In genomic region chr7:29563590-29564454, GRCh38 we compare ENCODE assay signal across 8 cellular contexts. TPM values are rescaled to one million over a fixed set of nuclear protein-coding genes. Genes with fewer than 3 reads are reported as not detected.
A peak's percentile ranks its signal among the peaks of the same experiment; 100 is the strongest.
DNase-seq lines count a peak whose midpoint lies in the region; ATAC-seq and TF ChIP-seq lines count a peak whose summit lies in the region.
"Had no signal": no experiment of that assay in that cellular context is flagged by ENCODE, and none has a peak within 500 bp of the region (broad histone marks: within the 10 kb centered on the region; RNA-seq: fewer than 3 reads in every experiment).

Gene PRR15 (plus strand): TSS chr7:29563835. CDS start chr7:29566330, 2,495 bp downstream.

- H3K27me3 Mint-ChIP-seq in immature natural killer cell (ENCODE audit: low read depth in 3 of 3) = peaks cover 12 to 26% (median 23%) of the 10 kb centered on the region in 3 donors

- no peak for TF ChIP-seq CTCF in brain microvascular endothelial cell (IDR thresholded peaks at IDR 0.05; ENCODE audit: low read depth, low read length, missing control alignments)

- peak within 1 kb of the TSS; percentile 21 to 77 (median 69) for H3K4me3 Mint-ChIP-seq in immature natural killer cell

- peak within 1 kb of the TSS; percentile 61 for H3K4me3 ChIP-seq in brain microvascular endothelial cell (ENCODE audit: low read depth, low read length)
- H3K4me3 ChIP-seq in skeletal muscle tissue (ENCODE audit: low read length in 3 of 3) = peak within 1 kb of the TSS; percentile 70 to 83 (median 77)

- no peaks in the 10 kb centered on the region for H3K9me3 ChIP-seq in skeletal muscle tissue (ENCODE audit: control insufficient read depth in 3 of 3, low read length in 3 of 3)

- in situ Hi-C loops in G401 (cut with HindIII; ENCODE audit: low sequenced_read_pairs) (no loop called here), brain microvascular endothelial cell (cut with HindIII; ENCODE audit: low pct_ligation_motif_present, low sequenced_read_pairs) (no loop called here)

- DNase-seq in G401 (ENCODE audit: low spot score) (peak; percentile 37), NCI-H2107 treated with DMSO at 0.1 percent for 48 hours (lab: John Stamatoyannopoulos, UW; ENCODE audit: unreplicated experiment) (peak; percentile 86), brain microvascular endothelial cell (peak; percentile 30), immature natural killer cell (no peak), NOMO-1 (lab: John Stamatoyannopoulos, UW; ENCODE audit: unreplicated experiment in 2 of 2) (no peak)

- peaks cover 21 to 31% of the 10 kb centered on the region in 2 donors for H3K4me1 Mint-ChIP-seq in immature natural killer cell

- peaks cover 0 to 3% (median 0%) of the 10 kb centered on the region in 6 donors for H3K9me3 Mint-ChIP-seq in immature natural killer cell

- H3K27me3 ChIP-seq in brain microvascular endothelial cell (replicated peaks) (peaks cover 11% of the 10 kb centered on the region), skeletal muscle tissue (ENCODE audit: control insufficient read depth in 3 of 3, insufficient read depth in 3 of 3, low read length in 3 of 3) (peaks cover 44 to 57% (median 54%) of the 10 kb centered on the region in 3 donors)

- H3K27ac Mint-ChIP-seq in immature natural killer cell = no peak within 1 kb of the TSS

- no peak for ATAC-seq in GM21825 (IDR thresholded peaks at IDR 0.05; ENCODE audit: unreplicated experiment)

- H3K36me3 Mint-ChIP-seq in immature natural killer cell = peaks cover 0 to 7% (median 4%) of the 10 kb centered on the region in 3 donors

- H3K4me1 ChIP-seq in skeletal muscle tissue (ENCODE audit: control insufficient read depth in 3 of 3, insufficient read depth in 3 of 3, low read length in 3 of 3) = peaks cover 29 to 32% (median 31%) of the 10 kb centered on the region in 3 donors

- H3K36me3 ChIP-seq in brain microvascular endothelial cell (replicated peaks) (no peaks in the 10 kb centered on the region), skeletal muscle tissue (ENCODE audit: control insufficient read depth in 3 of 3, insufficient read depth in 3 of 3, low read length in 3 of 3) (no peaks in the 10 kb centered on the region)

- H3K27ac ChIP-seq in brain microvascular endothelial cell (no peak within 1 kb of the TSS), skeletal muscle tissue (ENCODE audit: low read depth, low read length) (no peak within 1 kb of the TSS)

- H3K9ac ChIP-seq in skeletal muscle tissue (ENCODE audit: low read depth in 1 of 3, low read length in 3 of 3) = peak within 1 kb of the TSS in 2 of 3 donors; percentile 2 to 66

RNA-seq across cellular contexts. Expression of gene PRR15, which starts in this region (rescaled TPM):
- total RNA-seq in G401 (2014; rRNA removed; shearing (Covaris generic)) = not detected in 2 replicates
- polyA plus RNA-seq in immature natural killer cell = not detected
- not detected for total RNA-seq in skeletal muscle tissue
- total RNA-seq: T-helper 2 cell treated with Interferon-gamma antibody and Interleukin-4, amounts not matched to agents 100 ng/mL and 5 ng/mL, for 36 hours had no signal

Comparison
In these comparisons a context has a peak if more than half of its experiments do, and no peak if none do; other contexts are left out.
1. Peak in DNase-seq in G401; RNA of the gene not detected or under 1 TPM.
2. DNase-seq: peak in NCI-H2107 treated with DMSO at 0.1 percent for 48 hours (single experiment) and brain microvascular endothelial cell (single experiment); none in immature natural killer cell (0 of 3) and NOMO-1 (0 of 2).